ENCODE assay signal across 8 cellular contexts in the genomic region with DNA sequence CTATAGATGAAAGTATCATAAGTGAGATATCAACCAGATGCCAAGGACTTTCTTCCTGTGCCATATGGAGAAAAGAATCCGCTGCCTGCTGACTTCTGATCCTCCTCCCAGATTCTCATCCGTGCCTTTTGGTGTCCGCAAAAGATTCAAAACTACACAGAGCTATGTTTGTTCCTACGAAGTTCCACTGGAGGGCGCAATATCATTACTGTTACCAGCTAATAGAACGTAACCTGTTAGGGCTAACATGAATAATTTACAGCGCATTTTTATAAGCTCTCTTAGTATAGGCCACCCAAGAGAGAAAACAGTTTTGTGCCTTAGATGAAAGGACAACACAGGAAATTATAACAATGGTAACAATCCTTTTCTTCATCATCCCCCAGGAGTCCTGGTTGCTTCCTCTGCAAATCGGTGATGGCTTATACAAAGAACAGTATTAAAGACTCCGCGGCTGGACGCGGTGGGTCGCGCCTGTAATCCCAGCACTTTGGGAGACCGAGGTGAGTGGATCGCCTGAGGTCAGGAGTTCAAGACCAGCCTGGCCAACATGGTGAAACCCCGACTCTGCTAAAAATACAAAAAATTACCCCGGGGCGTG. TPM values are rescaled to one million over a fixed set of nuclear protein-coding genes. Genes with fewer than 3 reads are reported as not detected.
A peak's percentile ranks its signal among the peaks of the same experiment; 100 is the strongest.
DNase-seq lines count a peak whose midpoint lies in the region; ATAC-seq and TF ChIP-seq lines count a peak whose summit lies in the region.

No MANE protein-coding gene starts in this region.

- intact Hi-C loops in activated CD4-positive, alpha-beta memory T cell treated with anti-CD3 and anti-CD28 coated beads for 36 hours (cut with micrococcal nuclease) = loop anchor here (2.0 to 5.0 kb wide), 2 partner anchors 221 to 619 kb away; no protein-coding TSS in a partner anchor

- H3K4me3 ChIP-seq in NB4 (ENCODE audit: low read depth, low read length) (no peak overlapping the region), adipocyte (ENCODE audit: low read length) (no peak overlapping the region)

- POLR2A ChIA-PET in activated CD4-positive, alpha-beta memory T cell treated with anti-CD3 and anti-CD28 coated beads for 36 hours (lab: Charles Lee) = no interaction called here
- POLR2A ChIA-PET in activated CD4-positive, alpha-beta memory T cell treated with anti-CD3 and anti-CD28 coated beads, Interleukin-2, amount 10 ng/mL, durations not matched to agents 7 days and 5 days (lab: Charles Lee) = no interaction called here

- CTCF ChIA-PET in activated CD4-positive, alpha-beta memory T cell treated with anti-CD3 and anti-CD28 coated beads for 36 hours (lab: Charles Lee) = interaction anchor here (0.8 to 1.5 kb wide), 4 partner anchors 173 to 620 kb away, joined by 3 to 5 read pairs (median 4); partner anchors contain the start of gene MAGED1
- CTCF ChIA-PET in activated CD4-positive, alpha-beta memory T cell treated with anti-CD3 and anti-CD28 coated beads, Interleukin-2, amount 10 ng/mL, durations not matched to agents 7 days and 5 days (lab: Charles Lee) = interaction anchor here (1.1 kb wide), 1 partner anchor 220 kb away, joined by 3 read pairs; no protein-coding TSS in a partner anchor

- peaks cover 63% of the 10 kb centered on the region for H3K27me3 ChIP-seq in adipocyte (replicated peaks; ENCODE audit: control insufficient read depth, insufficient read depth, low read length)

- ATAC-seq in left lobe of liver = peak; percentile 48
- ATAC-seq in activated naive CD8-positive, alpha-beta T cell treated with anti-CD3 and anti-CD28 coated beads, Interleukin-2, amount 50 U/mL, for 24 hours = no peak
- no peak for ATAC-seq in HG02759 (IDR thresholded peaks at IDR 0.05; ENCODE audit: unreplicated experiment)

- TF ChIP-seq CTCF in NB4 (IDR thresholded peaks at IDR 0.05; ENCODE audit: low read depth, low read length) = peak; percentile 35

- peaks cover 8% of the 10 kb centered on the region for H3K27me3 Mint-ChIP-seq in activated CD4-positive, alpha-beta memory T cell treated with anti-CD3 and anti-CD28 coated beads for 36 hours
- H3K27me3 Mint-ChIP-seq in activated CD4-positive, alpha-beta memory T cell treated with anti-CD3 and anti-CD28 coated beads, Interleukin-2, amount 10 ng/mL, durations not matched to agents 7 days and 5 days = peaks cover 8% of the 10 kb centered on the region
- H3K27me3 Mint-ChIP-seq in activated naive CD8-positive, alpha-beta T cell treated with anti-CD3 and anti-CD28 coated beads, Interleukin-2, amount 50 U/mL, for 24 hours = peaks cover 12% of the 10 kb centered on the region

- no peaks in the 10 kb centered on the region for H3K4me1 ChIP-seq in adipocyte (ENCODE audit: control insufficient read depth, insufficient read depth, low read length)

- no peak overlapping the region for H3K4me3 Mint-ChIP-seq in activated CD4-positive, alpha-beta memory T cell treated with anti-CD3 and anti-CD28 coated beads for 36 hours
- H3K4me3 Mint-ChIP-seq in activated CD4-positive, alpha-beta memory T cell treated with anti-CD3 and anti-CD28 coated beads, Interleukin-2, amount 10 ng/mL, durations not matched to agents 7 days and 5 days = no peak overlapping the region
- H3K4me3 Mint-ChIP-seq in activated naive CD8-positive, alpha-beta T cell treated with anti-CD3 and anti-CD28 coated beads, Interleukin-2, amount 50 U/mL, for 24 hours = no peak overlapping the region

- H3K36me3 Mint-ChIP-seq in activated CD4-positive, alpha-beta memory T cell treated with anti-CD3 and anti-CD28 coated beads for 36 hours = no peaks in the 10 kb centered on the region
- H3K36me3 Mint-ChIP-seq in activated CD4-positive, alpha-beta memory T cell treated with anti-CD3 and anti-CD28 coated beads, Interleukin-2, amount 10 ng/mL, durations not matched to agents 7 days and 5 days (ENCODE audit: low read depth) = no peaks in the 10 kb centered on the region
- no peaks in the 10 kb centered on the region for H3K36me3 Mint-ChIP-seq in activated naive CD8-positive, alpha-beta T cell treated with anti-CD3 and anti-CD28 coated beads, Interleukin-2, amount 50 U/mL, for 24 hours (ENCODE audit: low read depth)

- no peak for TF ChIP-seq POLR2A in NB4 (IDR thresholded peaks at IDR 0.05; ENCODE audit: extremely low read depth, insufficient read length)

- DNase-seq in activated CD4-positive, alpha-beta memory T cell treated with anti-CD3 and anti-CD28 coated beads for 36 hours = peak; percentile 8
- no peak for DNase-seq in activated CD4-positive, alpha-beta memory T cell treated with anti-CD3 and anti-CD28 coated beads, Interleukin-2, amount 10 ng/mL, durations not matched to agents 7 days and 5 days
- DNase-seq in NB4 (ENCODE audit: low read depth) = peak; percentile 47
- peak; percentile 74 for DNase-seq in adipocyte (ENCODE audit: low read depth)
- DNase-seq in left lobe of liver (ENCODE audit: low spot score) = no peak
- DNase-seq in occipital lobe (lab: John Stamatoyannopoulos, UW) = no peak
- no peak for DNase-seq in activated naive CD8-positive, alpha-beta T cell treated with anti-CD3 and anti-CD28 coated beads, Interleukin-2, amount 50 U/mL, for 24 hours

- no peaks in the 10 kb centered on the region for H3K36me3 ChIP-seq in adipocyte (ENCODE audit: control insufficient read depth, insufficient read depth, low read length, severe bottlenecking)

- no peaks in the 10 kb centered on the region for H3K9me3 Mint-ChIP-seq in activated CD4-positive, alpha-beta memory T cell treated with anti-CD3 and anti-CD28 coated beads for 36 hours
- no peaks in the 10 kb centered on the region for H3K9me3 Mint-ChIP-seq in activated CD4-positive, alpha-beta memory T cell treated with anti-CD3 and anti-CD28 coated beads, Interleukin-2, amount 10 ng/mL, durations not matched to agents 7 days and 5 days
- H3K9me3 Mint-ChIP-seq in activated naive CD8-positive, alpha-beta T cell treated with anti-CD3 and anti-CD28 coated beads, Interleukin-2, amount 50 U/mL, for 24 hours = no peaks in the 10 kb centered on the region

- H3K27ac Mint-ChIP-seq in activated CD4-positive, alpha-beta memory T cell treated with anti-CD3 and anti-CD28 coated beads for 36 hours = no peak overlapping the region
- no peak overlapping the region for H3K27ac Mint-ChIP-seq in activated CD4-positive, alpha-beta memory T cell treated with anti-CD3 and anti-CD28 coated beads, Interleukin-2, amount 10 ng/mL, durations not matched to agents 7 days and 5 days
- H3K27ac Mint-ChIP-seq in activated naive CD8-positive, alpha-beta T cell treated with anti-CD3 and anti-CD28 coated beads, Interleukin-2, amount 50 U/mL, for 24 hours = no peak overlapping the region

- no peak overlapping the region for H3K9ac ChIP-seq in adipocyte (ENCODE audit: low read length)

- no peaks in the 10 kb centered on the region for H3K4me1 Mint-ChIP-seq in activated CD4-positive, alpha-beta memory T cell treated with anti-CD3 and anti-CD28 coated beads for 36 hours (ENCODE audit: low read depth)
- H3K4me1 Mint-ChIP-seq in activated CD4-positive, alpha-beta memory T cell treated with anti-CD3 and anti-CD28 coated beads, Interleukin-2, amount 10 ng/mL, durations not matched to agents 7 days and 5 days = no peaks in the 10 kb centered on the region
- H3K4me1 Mint-ChIP-seq in activated naive CD8-positive, alpha-beta T cell treated with anti-CD3 and anti-CD28 coated beads, Interleukin-2, amount 50 U/mL, for 24 hours = no peaks in the 10 kb centered on the region

- no peaks in the 10 kb centered on the region for H3K9me3 ChIP-seq in adipocyte (ENCODE audit: control insufficient read depth, low read length)

RNA-seq across cellular contexts. Expression of gene CENPVL3, which starts 22.8 kb away (rescaled TPM):
- total RNA-seq in activated CD4-positive, alpha-beta memory T cell treated with anti-CD3 and anti-CD28 coated beads for 36 hours = under 1 TPM in 1 of 2 experiments, not detected in 1; 0.19 TPM
- not detected for total RNA-seq in activated CD4-positive, alpha-beta memory T cell treated with anti-CD3 and anti-CD28 coated beads, Interleukin-2, amount 10 ng/mL, durations not matched to agents 7 days and 5 days
- not detected for total RNA-seq in left lobe of liver
- 0.47 TPM for total RNA-seq in occipital lobe

RNA-seq across cellular contexts. Expression of gene CENPVL2, which starts 41.1 kb away (rescaled TPM):
- not detected for total RNA-seq in activated CD4-positive, alpha-beta memory T cell treated with anti-CD3 and anti-CD28 coated beads for 36 hours
- not detected for total RNA-seq in activated CD4-positive, alpha-beta memory T cell treated with anti-CD3 and anti-CD28 coated beads, Interleukin-2, amount 10 ng/mL, durations not matched to agents 7 days and 5 days
- total RNA-seq in left lobe of liver (not detected), occipital lobe (1.7 TPM)

Comparison
In these comparisons a context has a peak if more than half of its experiments do, and no peak if none do; other contexts are left out.
1. DNase-seq: peak in activated CD4-positive, alpha-beta memory T cell treated with anti-CD3 and anti-CD28 coated beads for 36 hours (single experiment), NB4 (single experiment) and adipocyte (single experiment); none in activated CD4-positive, alpha-beta memory T cell treated with anti-CD3 and anti-CD28 coated beads, Interleukin-2, amount 10 ng/mL, durations not matched to agents 7 days and 5 days (single experiment), left lobe of liver (single experiment), occipital lobe (single experiment) and activated naive CD8-positive, alpha-beta T cell treated with anti-CD3 and anti-CD28 coated beads, Interleukin-2, amount 50 U/mL, for 24 hours (single experiment).